Comparison of ENCODE assay signal across 33 cellular contexts in the genomic region with DNA sequence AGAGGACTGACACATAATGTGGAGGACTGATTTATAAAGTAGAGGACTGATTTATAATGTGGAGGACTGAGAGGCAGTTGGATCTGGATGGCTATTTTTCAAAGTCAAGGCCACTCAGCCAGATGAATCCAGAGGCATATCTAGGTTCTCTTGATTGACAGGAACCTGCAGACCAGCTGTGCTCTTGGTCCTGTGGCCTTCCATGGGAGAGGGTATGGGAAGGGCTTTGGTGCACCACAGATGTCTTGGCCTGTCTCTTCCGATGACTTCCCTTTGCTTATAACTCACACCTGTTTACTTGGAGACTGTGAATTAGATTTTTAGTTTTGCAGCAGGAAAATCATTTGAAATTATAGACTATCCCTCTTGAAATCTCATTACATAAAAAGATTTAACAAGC.
"Had no signal": no experiment of that assay in that cellular context is flagged by ENCODE, and none has a peak within 500 bp of the region (broad histone marks: within the 10 kb centered on the region; RNA-seq: fewer than 3 reads in every experiment).

No MANE protein-coding gene starts in this region.

- H3K9me3 ChIP-seq: adrenal gland, body of pancreas, breast epithelium had no signal

- FAIRE-seq: astrocyte, TTC549 had no signal

- DNase-seq: activated CD4-positive, alpha-beta memory T cell treated with anti-CD3 and anti-CD28 coated beads, Interleukin-2, amount 10 ng/mL, durations not matched to agents 7 days and 5 days; activated CD4-positive, alpha-beta T cell treated with anti-CD3 and anti-CD28 coated beads for 1 hour; activated CD4-positive, alpha-beta T cell treated with anti-CD3 and anti-CD28 coated beads for 36 hours; activated CD4-positive, alpha-beta T cell treated with anti-CD3 and anti-CD28 coated beads for 48 hours; activated CD4-positive, alpha-beta T cell treated with anti-CD3 and anti-CD28 coated beads, Interleukin-2, amount 10 ng/mL, durations not matched to agents 7 days and 5 days; activated CD4-positive, alpha-beta T cell treated with anti-CD3 and anti-CD28 coated beads, Interleukin-2, amount 50 U/mL, for 48 hours; activated CD4-positive, CD25-positive, alpha-beta regulatory T cell; activated CD8-positive, alpha-beta memory T cell treated with anti-CD3 and anti-CD28 coated beads for 24 hours; activated CD8-positive, alpha-beta memory T cell treated with anti-CD3 and anti-CD28 coated beads, Interleukin-2, amount 10 ng/mL, durations not matched to agents 7 days and 5 days; activated CD8-positive, alpha-beta memory T cell treated with anti-CD3 and anti-CD28 coated beads, Interleukin-2, amount 50 U/mL, for 48 hours; activated CD8-positive, alpha-beta T cell treated with anti-CD3 and anti-CD28 coated beads, Interleukin-2, amount 10 ng/mL, durations not matched to agents 7 days and 5 days; activated effector memory CD4-positive, alpha-beta T cell treated with Interleukin-2 at 50 U/mL for 16 hours; activated gamma-delta T cell; activated naive CD4-positive, alpha-beta T cell treated with anti-CD3 and anti-CD28 coated beads, Interleukin-2, amount 10 ng/mL, durations not matched to agents 7 days and 5 days; activated naive CD4-positive, alpha-beta T cell treated with Interleukin-2 at 50 U/mL for 16 hours; activated naive CD8-positive, alpha-beta T cell treated with anti-CD3 and anti-CD28 coated beads for 36 hours; activated T-cell treated with anti-CD3 and anti-CD28 coated beads, Interleukin-2, amount 50 U/mL, for 24 hours; activated T-cell treated with anti-CD3 and anti-CD28 coated beads, Interleukin-2, amount 50 U/mL, for 48 hours; adrenal gland; amniotic stem cell; aorta; body of pancreas; brain microvascular endothelial cell; central memory CD4-positive, alpha-beta T cell; T-helper 1 cell; T-helper 2 cell; T-helper 9 cell; WERI-Rb-1 had no signal

- H3K4me1 ChIP-seq: adrenal gland, breast epithelium had no signal

- ATAC-seq: activated CD4-positive, alpha-beta T cell treated with anti-CD3 and anti-CD28 coated beads for 36 hours; activated CD4-positive, CD25-positive, alpha-beta regulatory T cell treated with anti-CD3 and anti-CD28 coated beads, Interleukin-2, amount 50 U/mL, for 24 hours; activated CD8-positive, alpha-beta memory T cell treated with anti-CD3 and anti-CD28 coated beads, Interleukin-2, amount 10 ng/mL, durations not matched to agents 7 days and 5 days; activated CD8-positive, alpha-beta T cell treated with anti-CD3 and anti-CD28 coated beads, Interleukin-2, amount 10 ng/mL, durations not matched to agents 7 days and 5 days; body of pancreas; WTC11 had no signal

- H3K4me3 ChIP-seq: adrenal gland, body of pancreas, breast epithelium had no signal

- H3K36me3 ChIP-seq: adrenal gland, brain microvascular endothelial cell, breast epithelium, WERI-Rb-1 had no signal

- H3K27ac ChIP-seq: adrenal gland, body of pancreas, brain microvascular endothelial cell, breast epithelium, WERI-Rb-1 had no signal

- H3K27me3 ChIP-seq: adrenal gland, body of pancreas, brain microvascular endothelial cell, breast epithelium had no signal
